ENCODE assay signal across 23 cellular contexts in the genomic region with DNA sequence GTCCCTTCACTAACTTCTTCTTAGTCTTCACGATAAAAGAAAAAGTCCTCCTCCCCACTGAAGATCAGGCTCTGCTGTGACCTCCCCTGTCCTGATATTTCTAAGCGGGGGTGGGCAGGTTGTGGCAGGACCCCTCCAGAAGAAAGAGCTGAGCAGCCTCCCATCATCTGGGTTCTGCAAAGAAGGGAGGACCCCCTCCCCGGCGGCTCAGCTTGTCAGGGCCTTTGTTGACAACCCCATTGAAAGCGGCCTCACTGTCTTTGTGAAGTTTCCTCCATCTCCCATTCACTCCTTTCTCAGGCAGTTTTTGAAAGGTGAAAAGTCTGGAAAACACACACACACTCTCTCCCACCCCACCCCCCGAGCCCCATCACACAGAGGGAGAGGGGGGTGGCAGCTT. TPM values are rescaled to one million over a fixed set of nuclear protein-coding genes. Genes with fewer than 3 reads are reported as not detected.
A peak's percentile ranks its signal among the peaks of the same experiment; 100 is the strongest.
DNase-seq lines count a peak whose midpoint lies in the region; FAIRE-seq and TF ChIP-seq lines count a peak whose summit lies in the region.
"Had no signal": no experiment of that assay in that cellular context is flagged by ENCODE, and none has a peak within 500 bp of the region (broad histone marks: within the 10 kb centered on the region; RNA-seq: fewer than 3 reads in every experiment).

No MANE protein-coding gene starts in this region.

- H3K4me3 ChIP-seq in ectodermal cell (ENCODE audit: insufficient read depth, low read depth, low read length) (no peak overlapping the region), neuronal stem cell (ENCODE audit: low read length in 2 of 2) (no peak overlapping the region)

- peak overlapping the region; percentile 57 for H3K4me2 ChIP-seq in neuronal stem cell (ENCODE audit: insufficient read depth, low read length, poor library complexity, severe bottlenecking)

- H2BK120ac ChIP-seq in neuronal stem cell (ENCODE audit: low read depth, low read length) = no peak overlapping the region

- H3K9ac ChIP-seq in neuronal stem cell (ENCODE audit: low read depth, low read length, poor library complexity) = no peak overlapping the region

- peaks cover 9% of the 10 kb centered on the region for H3K9me3 Mint-ChIP-seq in neural crest cell

- H3K9me3 ChIP-seq in ectodermal cell (ENCODE audit: control insufficient read depth, low read length) (no peaks in the 10 kb centered on the region), neuronal stem cell (replicated peaks in 1 of 2; ENCODE audit: control insufficient read depth in 2 of 2, insufficient read depth in 1 of 2, low read depth in 1 of 2, low read length in 2 of 2) (peaks cover 2 to 4% of the 10 kb centered on the region in 2 donors)

- 19% methylated on average over 5 to 6 of the region's 6 CpGs for WGBS in ectodermal cell, 2 experiments
- no CpG with 5 or more reads among the region's 6 CpGs for WGBS in neuronal stem cell (ENCODE audit: extremely low coverage in 2 of 2, insufficient read length in 2 of 2, insufficient replicate concordance in 1 of 2), 2 donors

- TF ChIP-seq CTCF in neural crest cell (conservative IDR thresholded peaks at IDR 0.05) (no peak), GM13977 (IDR thresholded peaks at IDR 0.05; ENCODE audit: extremely low read depth, insufficient read depth, missing control alignments) (no peak)

- no peaks in the 10 kb centered on the region for H3K36me3 ChIP-seq in ectodermal cell (ENCODE audit: control insufficient read depth, insufficient read depth, low read length)
- no peaks in the 10 kb centered on the region for H3K36me3 ChIP-seq in neuronal stem cell (replicated peaks in 1 of 2; ENCODE audit: control insufficient read depth in 2 of 2, insufficient read depth in 2 of 2, low read length in 2 of 2)

- H3K23ac ChIP-seq in neuronal stem cell (ENCODE audit: low read depth, low read length, poor library complexity) = no peak overlapping the region

- no peak overlapping the region for H3K14ac ChIP-seq in neuronal stem cell (ENCODE audit: low read length)

- H3K4me1 ChIP-seq in ectodermal cell (ENCODE audit: control insufficient read depth, insufficient read depth, low read length) (peaks cover 37% of the 10 kb centered on the region), neuronal stem cell (ENCODE audit: control insufficient read depth in 2 of 2, insufficient read depth in 1 of 2, low read depth in 1 of 2, low read length in 2 of 2) (peaks cover 22 to 34% of the 10 kb centered on the region in 2 donors)

- no peak overlapping the region for H2BK12ac ChIP-seq in neuronal stem cell (ENCODE audit: low read length)

- no peak overlapping the region for H3K4me3 Mint-ChIP-seq in neural crest cell
- H3K4me3 Mint-ChIP-seq: CD4-positive, alpha-beta memory T cell had no signal

- no peak overlapping the region for H4K8ac ChIP-seq in neuronal stem cell (ENCODE audit: low read depth, low read length)

- no peak overlapping the region for H4K91ac ChIP-seq in neuronal stem cell (ENCODE audit: low read depth, low read length, poor library complexity)

- no peaks in the 10 kb centered on the region for H3K79me1 ChIP-seq in neuronal stem cell (ENCODE audit: low read depth, low read length)

- H3K4me1 Mint-ChIP-seq in neural crest cell = peaks cover 45% of the 10 kb centered on the region
- H3K4me1 Mint-ChIP-seq: CD4-positive, alpha-beta memory T cell had no signal

- no peak overlapping the region for H3K4ac ChIP-seq in neuronal stem cell (ENCODE audit: low read length)

- H3K27ac Mint-ChIP-seq in neural crest cell (ENCODE audit: unreplicated experiment) = peak overlapping the region; percentile 79
- H3K27ac Mint-ChIP-seq: CD4-positive, alpha-beta memory T cell had no signal

- H3K27me3 Mint-ChIP-seq in neural crest cell (ENCODE audit: low read depth) = peaks cover 9% of the 10 kb centered on the region

- H2BK15ac ChIP-seq in neuronal stem cell (ENCODE audit: low read length) = peak overlapping the region; percentile 43

- no peak for FAIRE-seq in frontal cortex (lab: Jason Lieb, UNC)
- FAIRE-seq: GM12891, H1 had no signal

- H2BK5ac ChIP-seq in neuronal stem cell (ENCODE audit: low read length) = peak overlapping the region; percentile 79

- H2AFZ ChIP-seq in neuronal stem cell (ENCODE audit: low read length) = peak overlapping the region; percentile 77

- in situ Hi-C loops in GM13977 (cut with MboI; ENCODE audit: low pct_unique_long_range_greater_than_20kb, low sequenced_read_pairs, unreplicated experiment) = no loop called here

- H3K36me3 Mint-ChIP-seq in neural crest cell (ENCODE audit: low read depth) = no peaks in the 10 kb centered on the region

- H3K27me3 ChIP-seq in ectodermal cell (ENCODE audit: control insufficient read depth, insufficient read depth, low read length, poor library complexity, severe bottlenecking) (no peaks in the 10 kb centered on the region), neuronal stem cell (ENCODE audit: control insufficient read depth in 3 of 3, insufficient read depth in 3 of 3, low read depth in 1 of 3, low read length in 3 of 3) (peaks cover 0 to 31% (median 0%) of the 10 kb centered on the region in 3 experiments)

- peak overlapping the region; percentile 56 for H2AK5ac ChIP-seq in neuronal stem cell (ENCODE audit: low read depth, low read length)

- H3K27ac ChIP-seq in ectodermal cell (ENCODE audit: insufficient read depth, low read depth, low read length, poor library complexity, severe bottlenecking) = peak overlapping the region; percentile 72
- peak overlapping the region; percentile 94 for H3K27ac ChIP-seq in neuronal stem cell (replicated peaks; ENCODE audit: low read length)

- DNase-seq in neural crest cell (ENCODE audit: low read depth, low spot score) = no peak
- no peak for DNase-seq in neuronal stem cell (ENCODE audit: low spot score)
- DNase-seq in NCI-H446 (lab: John Stamatoyannopoulos, UW) = no peak
- no peak for DNase-seq in frontal cortex (ENCODE audit: low spot score in 2 of 2)
- no peak for DNase-seq in NCI-H82 (lab: John Stamatoyannopoulos, UW)
- DNase-seq in GM13977 (ENCODE audit: low spot score) = no peak
- DNase-seq: C1 segment of cervical spinal cord; Calu3; CD4-positive, alpha-beta memory T cell; COR-L47; DMS53; DMS79 treated with DMSO at 0.1 percent for 48 hours; GF-D8; H7; HCEC 1CT had no signal

- peak overlapping the region; percentile 31 for H3K18ac ChIP-seq in neuronal stem cell (ENCODE audit: low read length)

RNA-seq across cellular contexts. Expression of a gene that starts 26.2 kb away (rescaled TPM):
- 20.4 TPM for polyA plus RNA-seq in ectodermal cell (2013, experiment 1 of 4)
- 40.3 TPM for polyA plus RNA-seq in ectodermal cell (2013, experiment 2 of 4)
- 18.3 TPM for polyA plus RNA-seq in ectodermal cell (2013, experiment 3 of 4)
- polyA plus RNA-seq in ectodermal cell (2013, experiment 4 of 4) = 27.6 TPM
- total RNA-seq in neural crest cell (not detected in 2 replicates), frontal cortex (not detected)
- 0.08 TPM for polyA plus RNA-seq in neuronal stem cell (2013, experiment 1 of 2)
- polyA plus RNA-seq in neuronal stem cell (2013, experiment 2 of 2) = 0.10 TPM
- total RNA-seq: A172; A673; Calu3; CD4-positive, alpha-beta memory T cell; Daoy; G401; H1; H7 had no signal
- polyA plus RNA-seq: BJ; CD4-positive, alpha-beta memory T cell; H1 had no signal
